ENCODE assay signal across 15 cellular contexts in the genomic region with DNA sequence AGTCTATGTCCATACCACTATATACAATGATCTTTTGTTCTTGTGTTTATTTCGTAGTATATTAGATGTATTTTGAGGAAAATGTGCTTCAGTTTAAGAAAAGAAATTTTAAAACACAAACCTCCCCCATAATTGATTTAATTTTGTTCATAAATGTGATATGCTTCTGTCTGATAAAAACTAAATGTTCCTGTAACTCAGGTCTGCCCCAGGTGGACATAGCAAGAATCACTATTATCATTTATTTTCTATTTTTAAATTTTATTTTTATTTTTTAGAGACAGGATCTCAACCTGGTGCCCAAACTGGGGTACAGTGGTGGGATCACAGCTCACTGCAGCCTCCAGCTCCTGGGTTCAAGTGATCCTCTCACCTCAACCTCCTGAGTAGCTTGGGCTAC. TPM values are rescaled to one million over a fixed set of nuclear protein-coding genes. Genes with fewer than 3 reads are reported as not detected.
DNase-seq lines count a peak whose midpoint lies in the region; ATAC-seq and TF ChIP-seq lines count a peak whose summit lies in the region.
"Had no signal": no experiment of that assay in that cellular context is flagged by ENCODE, and none has a peak within 500 bp of the region (broad histone marks: within the 10 kb centered on the region; RNA-seq: fewer than 3 reads in every experiment).

No MANE protein-coding gene starts in this region.

- H3K27ac ChIP-seq in cardiac muscle cell: no peak overlapping the region
- H3K27ac ChIP-seq in right atrium auricular region: no peak overlapping the region
- H3K27ac ChIP-seq in RWPE1: no peak overlapping the region
- H3K27ac ChIP-seq: BLaER1, parathyroid adenoma had no signal

- H3K27me3 Mint-ChIP-seq in type B pancreatic cell: no peaks in the 10 kb centered on the region

- H3K4me1 ChIP-seq in cardiac muscle cell (ENCODE audit: low read depth) (no peaks in the 10 kb centered on the region), right atrium auricular region (no peaks in the 10 kb centered on the region)
- H3K4me1 ChIP-seq: parathyroid adenoma had no signal

- no peaks in the 10 kb centered on the region for H3K9me3 Mint-ChIP-seq in type B pancreatic cell
- H3K9me3 Mint-ChIP-seq: activated T-cell treated with anti-CD3 and anti-CD28 coated beads, Interleukin-2, amount 50 U/mL, for 24 hours; central memory CD8-positive, alpha-beta T cell; stimulated activated naive CD8-positive, alpha-beta T cell treated with anti-CD3 and anti-CD28 coated beads, Interleukin-15, Interleukin-2, amounts not matched to agents 100 ng/mL and 50 ng/mL, for 24 hours had no signal

- TF ChIP-seq CTCF in cardiac muscle cell (IDR thresholded peaks at IDR 0.05; ENCODE audit: low read depth, low read length) (peak; percentile 32), right atrium auricular region (IDR thresholded peaks at IDR 0.05) (peak in 1 of 2 donors; percentile 27), RWPE1 (conservative IDR thresholded peaks at IDR 0.05; ENCODE audit: low read depth) (no peak), fibroblast of the aortic adventitia (IDR thresholded peaks at IDR 0.05; ENCODE audit: insufficient read depth, low read length) (peak; percentile 56), type B pancreatic cell (conservative IDR thresholded peaks at IDR 0.05) (peak; percentile 70)

- POLR2A ChIA-PET in RWPE1 (lab: Yijun Ruan, JAX; ENCODE audit: low non-redundant PET): no interaction called here

- no peak overlapping the region for H3K4me3 Mint-ChIP-seq in type B pancreatic cell
- H3K4me3 Mint-ChIP-seq: activated T-cell treated with anti-CD3 and anti-CD28 coated beads, Interleukin-2, amount 50 U/mL, for 24 hours; central memory CD8-positive, alpha-beta T cell; stimulated activated naive CD8-positive, alpha-beta T cell treated with anti-CD3 and anti-CD28 coated beads, Interleukin-15, Interleukin-2, amounts not matched to agents 100 ng/mL and 50 ng/mL, for 24 hours had no signal

- H3K4me3 ChIP-seq in cardiac muscle cell: no peak overlapping the region
- H3K4me3 ChIP-seq in right atrium auricular region: no peak overlapping the region
- H3K4me3 ChIP-seq in fibroblast of the aortic adventitia (ENCODE audit: low read depth, low read length): no peak overlapping the region
- H3K4me3 ChIP-seq: BLaER1 had no signal

- no peaks in the 10 kb centered on the region for H3K36me3 ChIP-seq in cardiac muscle cell
- H3K36me3 ChIP-seq in right atrium auricular region: peaks cover 7% of the 10 kb centered on the region
- H3K36me3 ChIP-seq: BLaER1 had no signal

- CTCF ChIA-PET in RWPE1 (lab: Yijun Ruan, JAX): interaction anchor here (0.6 kb wide), 2 partner anchors 11 to 16 kb away, joined by 3 read pairs; no protein-coding TSS in a partner anchor

- no peaks in the 10 kb centered on the region for H3K36me3 Mint-ChIP-seq in type B pancreatic cell

- ATAC-seq in HG02763 (IDR thresholded peaks at IDR 0.05; ENCODE audit: unreplicated experiment): no peak
- ATAC-seq: left ventricle myocardium superior had no signal

- DNase-seq in cardiac muscle cell (ENCODE audit: low read depth in 1 of 2, low spot score in 1 of 2): peak; percentile 5 to 6
- no peak for DNase-seq in right atrium auricular region (ENCODE audit: low spot score)
- peak; percentile 46 for DNase-seq in RWPE1 (ENCODE audit: low spot score)
- DNase-seq in fibroblast of the aortic adventitia (ENCODE audit: low read depth): peak; percentile 10
- no peak for DNase-seq in type B pancreatic cell (ENCODE audit: extremely low spot score, unreplicated experiment)
- DNase-seq in NCI-H526 (lab: John Stamatoyannopoulos, UW): no peak
- no peak for DNase-seq in NOMO-1 (lab: John Stamatoyannopoulos, UW; ENCODE audit: unreplicated experiment in 2 of 2)
- DNase-seq: activated T-cell treated with anti-CD3 and anti-CD28 coated beads, Interleukin-2, amount 50 U/mL, for 24 hours; left ventricle myocardium superior; stimulated activated CD4-positive, alpha-beta T cell treated with anti-CD3 and anti-CD28 coated beads, Interleukin-2, amount 100 ng/mL, for 48 hours had no signal

- H3K9me3 ChIP-seq in cardiac muscle cell (ENCODE audit: low read depth) (no peaks in the 10 kb centered on the region), right atrium auricular region (no peaks in the 10 kb centered on the region)
- H3K9me3 ChIP-seq: BLaER1 had no signal

- H3K27me3 ChIP-seq in cardiac muscle cell (no peaks in the 10 kb centered on the region), right atrium auricular region (no peaks in the 10 kb centered on the region)
- H3K27me3 ChIP-seq: BLaER1 had no signal

- H3K4me1 Mint-ChIP-seq in type B pancreatic cell (ENCODE audit: unreplicated experiment): no peaks in the 10 kb centered on the region
- H3K4me1 Mint-ChIP-seq: central memory CD8-positive, alpha-beta T cell had no signal

- H3K27ac Mint-ChIP-seq in type B pancreatic cell: no peak overlapping the region
- H3K27ac Mint-ChIP-seq: activated T-cell treated with anti-CD3 and anti-CD28 coated beads, Interleukin-2, amount 50 U/mL, for 24 hours; stimulated activated naive CD8-positive, alpha-beta T cell treated with anti-CD3 and anti-CD28 coated beads, Interleukin-15, Interleukin-2, amounts not matched to agents 100 ng/mL and 50 ng/mL, for 24 hours had no signal

RNA-seq across cellular contexts. Expression of gene BEND7, which starts 43.2 kb away (rescaled TPM):
- total RNA-seq in cardiac muscle cell (10.1 and 10.7 TPM in 2 replicates), right atrium auricular region (10 to 100 TPM; 11.5 to 11.6 TPM), fibroblast of the aortic adventitia (ENCODE audit: low replicate concordance) (2.6 and 3.2 TPM in 2 replicates), type B pancreatic cell (ENCODE audit: low replicate concordance) (14.1 and 16.4 TPM in 2 replicates)
- polyA plus RNA-seq in cardiac muscle cell: 10.8 and 12.2 TPM in 2 replicates

Comparison
In these comparisons a context has a peak if more than half of its experiments do, and no peak if none do; other contexts are left out.
1. DNase-seq: peak in cardiac muscle cell (2 of 2), RWPE1 (single experiment) and fibroblast of the aortic adventitia (single experiment); none in right atrium auricular region (single experiment), type B pancreatic cell (single experiment), NCI-H526 (0 of 2) and NOMO-1 (0 of 2).